In the genomic region with DNA sequence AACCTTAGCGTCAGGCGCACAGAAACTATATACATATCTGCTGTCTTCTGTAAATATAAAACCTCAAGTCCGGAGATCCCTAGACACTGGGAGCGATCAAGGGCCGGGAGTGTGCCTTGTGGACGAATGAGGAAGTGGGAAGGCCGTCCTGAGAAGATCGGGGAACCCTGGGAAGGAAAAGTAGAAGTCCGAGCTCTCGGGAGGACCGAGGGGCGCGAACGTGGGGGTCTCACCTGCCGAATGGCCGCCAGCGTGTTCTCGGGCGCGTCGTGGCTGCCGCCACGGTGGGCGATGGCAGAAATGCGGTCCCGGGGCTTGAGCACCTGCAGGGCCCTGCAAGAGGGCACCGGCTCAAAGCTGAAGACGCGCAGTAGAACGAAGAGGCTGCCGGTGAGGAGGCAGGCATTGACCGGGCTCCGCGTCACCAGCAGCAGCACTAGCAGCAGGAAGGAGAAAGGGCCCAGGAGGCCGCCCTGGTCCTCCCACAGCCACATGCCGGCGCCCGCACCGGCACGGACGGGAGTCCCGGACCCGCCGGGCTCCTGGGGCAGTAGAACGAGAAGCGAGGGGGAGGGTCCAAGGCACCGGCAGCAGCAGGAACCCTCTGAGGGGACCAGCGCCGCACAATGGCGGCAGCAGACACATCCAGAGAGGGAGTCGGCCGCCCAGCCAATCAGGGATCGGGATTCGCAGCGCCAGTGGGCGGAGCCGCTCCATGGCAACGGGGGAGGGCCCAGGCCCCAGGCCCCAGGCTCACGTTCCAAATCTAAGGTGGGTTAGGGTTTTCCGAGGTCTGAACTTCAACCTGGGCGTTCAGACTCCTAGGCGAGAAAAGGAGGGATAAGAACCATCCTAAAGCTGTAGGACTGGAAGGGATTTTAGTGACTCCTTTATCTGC, we compare ENCODE assay signal across 8 cellular contexts. TPM values are rescaled to one million over a fixed set of nuclear protein-coding genes. Genes with fewer than 3 reads are reported as not detected.
DNase-seq lines count a peak whose midpoint lies in the region; TF ChIP-seq lines count a peak whose summit lies in the region.

A gene with protein sequence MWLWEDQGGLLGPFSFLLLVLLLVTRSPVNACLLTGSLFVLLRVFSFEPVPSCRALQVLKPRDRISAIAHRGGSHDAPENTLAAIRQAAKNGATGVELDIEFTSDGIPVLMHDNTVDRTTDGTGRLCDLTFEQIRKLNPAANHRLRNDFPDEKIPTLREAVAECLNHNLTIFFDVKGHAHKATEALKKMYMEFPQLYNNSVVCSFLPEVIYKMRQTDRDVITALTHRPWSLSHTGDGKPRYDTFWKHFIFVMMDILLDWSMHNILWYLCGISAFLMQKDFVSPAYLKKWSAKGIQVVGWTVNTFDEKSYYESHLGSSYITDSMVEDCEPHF (minus strand): TSS at position 628 of the 898 bp plus-strand sequence. CDS start 134 bp downstream, at position 494.

- no peaks in the 10 kb centered on the region for H4K20me1 ChIP-seq in MM.1S (ENCODE audit: insufficient read depth, low read length)

- H3K4ac ChIP-seq in neuronal stem cell (ENCODE audit: low read length), result no peak within 1 kb of the TSS

- H3K27me3 ChIP-seq in MM.1S (replicated peaks; ENCODE audit: insufficient read depth, low read length), result no peaks in the 10 kb centered on the region
- no peaks in the 10 kb centered on the region for H3K27me3 ChIP-seq in SJCRH30
- no peaks in the 10 kb centered on the region for H3K27me3 ChIP-seq in neuronal stem cell (ENCODE audit: control insufficient read depth in 3 of 3, insufficient read depth in 3 of 3, low read depth in 1 of 3, low read length in 3 of 3)

- no peak within 1 kb of the TSS for H2BK120ac ChIP-seq in neuronal stem cell (ENCODE audit: low read depth, low read length)

- peak within 1 kb of the TSS; percentile 52 for H3K4me2 ChIP-seq in MM.1S (ENCODE audit: low read depth, low read length)
- H3K4me2 ChIP-seq in neuronal stem cell (ENCODE audit: insufficient read depth, low read length, poor library complexity, severe bottlenecking), result peak within 1 kb of the TSS; percentile 63

- H2AFZ ChIP-seq in MM.1S (ENCODE audit: low read length) (peak within 1 kb of the TSS; percentile 84), neuronal stem cell (ENCODE audit: low read length) (peak within 1 kb of the TSS; percentile 89)

- H2BK12ac ChIP-seq in neuronal stem cell (ENCODE audit: low read length), result no peak within 1 kb of the TSS

- peaks cover 21% of the 10 kb centered on the region for H3F3A ChIP-seq in MM.1S (ENCODE audit: insufficient read depth, low read length)

- H3K79me2 ChIP-seq in MM.1S (ENCODE audit: low read length), result peaks cover 73% of the 10 kb centered on the region

- H4K8ac ChIP-seq in neuronal stem cell (ENCODE audit: low read depth, low read length), result no peak within 1 kb of the TSS

- peak; percentile 67 for DNase-seq in GF-D8 (lab: John Stamatoyannopoulos, UW)
- DNase-seq in HCEC 1CT, result peak; percentile 83
- DNase-seq in MM.1S, result peak; percentile 93
- peak; percentile 89 to 92 for DNase-seq in SJCRH30
- DNase-seq in activated naive CD4-positive, alpha-beta T cell (lab: John Stamatoyannopoulos, UW), result peak; percentile 80 to 91 (median 84)
- DNase-seq in foreskin melanocyte, result peak; percentile 80
- peak; percentile 89 for DNase-seq in neuronal stem cell (ENCODE audit: low spot score)

- H3K9me3 ChIP-seq in MM.1S (replicated peaks; ENCODE audit: insufficient read depth, low read length) (no peaks in the 10 kb centered on the region), SJCRH30 (replicated peaks) (no peaks in the 10 kb centered on the region), neuronal stem cell (replicated peaks in 1 of 2; ENCODE audit: control insufficient read depth in 2 of 2, insufficient read depth in 1 of 2, low read depth in 1 of 2, low read length in 2 of 2) (no peaks in the 10 kb centered on the region)

- H3K9me2 ChIP-seq in MM.1S (replicated peaks; ENCODE audit: insufficient read depth, low read length), result no peaks in the 10 kb centered on the region

- TF ChIP-seq CTCF in MM.1S (IDR thresholded peaks at IDR 0.05; ENCODE audit: low read length) (peak; percentile 44), subcutaneous adipose tissue (IDR thresholded peaks at IDR 0.05; ENCODE audit: low read depth) (no peak)

- H2AK5ac ChIP-seq in neuronal stem cell (ENCODE audit: low read depth, low read length), result no peak within 1 kb of the TSS

- H3K79me1 ChIP-seq in neuronal stem cell (ENCODE audit: low read depth, low read length), result peaks cover 4% of the 10 kb centered on the region

- H3K23ac ChIP-seq in neuronal stem cell (ENCODE audit: low read depth, low read length, poor library complexity), result peak within 1 kb of the TSS; percentile 87

- H3K9ac ChIP-seq in MM.1S (ENCODE audit: low read length) (peak within 1 kb of the TSS; percentile 81), neuronal stem cell (ENCODE audit: low read depth, low read length, poor library complexity) (peak within 1 kb of the TSS; percentile 90)

- peak within 1 kb of the TSS; percentile 92 for H2BK5ac ChIP-seq in neuronal stem cell (ENCODE audit: low read length)

- peak within 1 kb of the TSS; percentile 97 for H3K18ac ChIP-seq in neuronal stem cell (ENCODE audit: low read length)

- peak within 1 kb of the TSS; percentile 15 for H2BK15ac ChIP-seq in neuronal stem cell (ENCODE audit: low read length)

- peak within 1 kb of the TSS; percentile 76 for H3K27ac ChIP-seq in MM.1S (ENCODE audit: low read length)
- no peak within 1 kb of the TSS; the same call in 1 of the 2 replicates for H3K27ac ChIP-seq in SJCRH30
- peak within 1 kb of the TSS; percentile 60 for H3K27ac ChIP-seq in neuronal stem cell (replicated peaks; ENCODE audit: low read length)

- peak within 1 kb of the TSS; percentile 77 for H3K4me3 ChIP-seq in MM.1S (ENCODE audit: low read length)
- H3K4me3 ChIP-seq in SJCRH30, result peak within 1 kb of the TSS; percentile 72
- H3K4me3 ChIP-seq in neuronal stem cell (ENCODE audit: low read length in 2 of 2), result peak within 1 kb of the TSS; percentile 94 to 95

- H3K36me3 ChIP-seq in MM.1S (replicated peaks; ENCODE audit: insufficient read depth, low read length), result no peaks in the 10 kb centered on the region
- H3K36me3 ChIP-seq in SJCRH30, result no peaks in the 10 kb centered on the region
- peaks cover 2 to 32% of the 10 kb centered on the region in 2 donors for H3K36me3 ChIP-seq in neuronal stem cell (replicated peaks in 1 of 2; ENCODE audit: control insufficient read depth in 2 of 2, insufficient read depth in 2 of 2, low read length in 2 of 2)

- WGBS in neuronal stem cell (ENCODE audit: extremely low coverage in 2 of 2, insufficient read length in 2 of 2, insufficient replicate concordance in 1 of 2), 2 donors, result no CpG with 5 or more reads among the region's 62 CpGs

- peaks cover 22% of the 10 kb centered on the region for H3K4me1 ChIP-seq in MM.1S (ENCODE audit: low read length)
- H3K4me1 ChIP-seq in SJCRH30, result no peaks in the 10 kb centered on the region
- peaks cover 8 to 12% of the 10 kb centered on the region in 2 donors for H3K4me1 ChIP-seq in neuronal stem cell (ENCODE audit: control insufficient read depth in 2 of 2, insufficient read depth in 1 of 2, low read depth in 1 of 2, low read length in 2 of 2)

- H3K14ac ChIP-seq in neuronal stem cell (ENCODE audit: low read length), result no peak within 1 kb of the TSS

- H4K91ac ChIP-seq in neuronal stem cell (ENCODE audit: low read depth, low read length, poor library complexity), result no peak within 1 kb of the TSS

RNA-seq across cellular contexts. Expression of the gene that starts here (rescaled TPM):
- total RNA-seq in SJCRH30 (2014; rRNA removed; shearing (Covaris generic)), result 39.5 and 45.3 TPM in 2 replicates
- 54.9 TPM for polyA plus RNA-seq in neuronal stem cell (2013, experiment 1 of 2)
- polyA plus RNA-seq in neuronal stem cell (2013, experiment 2 of 2), result 54.9 TPM
- 10 to 100 TPM; 63.3 to 86.3 (median 74.5) TPM for total RNA-seq in subcutaneous adipose tissue
